ENCODE assay signal across 23 cellular contexts in the genomic region with DNA sequence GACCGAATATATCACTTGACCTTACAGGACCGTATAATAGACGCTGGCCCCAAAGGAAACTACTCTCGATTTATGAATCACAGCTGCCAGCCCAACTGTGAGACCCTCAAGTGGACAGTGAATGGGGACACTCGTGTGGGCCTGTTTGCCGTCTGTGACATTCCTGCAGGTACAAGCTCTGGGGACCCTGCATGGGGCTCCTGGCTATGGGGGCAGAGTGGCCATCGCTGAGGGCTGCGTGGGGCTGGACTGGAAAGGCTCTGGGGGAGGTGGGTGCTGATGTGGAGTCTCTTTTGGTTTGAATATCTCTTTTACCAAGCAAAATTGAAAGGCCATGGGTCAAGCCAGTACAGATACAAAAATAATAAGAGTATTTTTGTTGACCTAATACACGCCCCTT. TPM values are rescaled to one million over a fixed set of nuclear protein-coding genes. Genes with fewer than 3 reads are reported as not detected.
DNase-seq lines count a peak whose midpoint lies in the region; ATAC-seq and TF ChIP-seq lines count a peak whose summit lies in the region.
"Had no signal": no experiment of that assay in that cellular context is flagged by ENCODE, and none has a peak within 500 bp of the region (broad histone marks: within the 10 kb centered on the region; RNA-seq: fewer than 3 reads in every experiment).

No MANE protein-coding gene starts in this region.

- no peaks in the 10 kb centered on the region for H3K9me3 ChIP-seq in RWPE2 (ENCODE audit: severe bottlenecking)
- no peaks in the 10 kb centered on the region for H3K9me3 ChIP-seq in osteoblast (ENCODE audit: low read depth, low read length)
- H3K9me3 ChIP-seq in upper lobe of right lung, result no peaks in the 10 kb centered on the region
- H3K9me3 ChIP-seq: A549, BE2C, Peyer's patch had no signal

- intact Hi-C loops in upper lobe of right lung (cut with DNase I), result no loop called here

- H3K4me1 ChIP-seq in RWPE2 (ENCODE audit: insufficient read depth, poor library complexity, severe bottlenecking) (no peaks in the 10 kb centered on the region), osteoblast (ENCODE audit: insufficient read depth, low read length) (no peaks in the 10 kb centered on the region), upper lobe of right lung (no peaks in the 10 kb centered on the region)
- H3K4me1 ChIP-seq: A549, BE2C, Peyer's patch had no signal

- TF ChIP-seq POLR2A in erythroblast (IDR thresholded peaks at IDR 0.05; ENCODE audit: low read length), result no peak

- H3K36me3 ChIP-seq in RWPE2 (ENCODE audit: low read depth) (peaks cover 97% of the 10 kb centered on the region), osteoblast (ENCODE audit: insufficient read depth, low read length) (peaks cover 83% of the 10 kb centered on the region), upper lobe of right lung (peaks cover 35% of the 10 kb centered on the region)

- H2AFZ ChIP-seq in osteoblast (ENCODE audit: low read length), result no peak overlapping the region

- no peaks in the 10 kb centered on the region for H3K27me3 ChIP-seq in RWPE2 (ENCODE audit: insufficient read depth, poor library complexity, severe bottlenecking)
- no peaks in the 10 kb centered on the region for H3K27me3 ChIP-seq in osteoblast (ENCODE audit: insufficient read depth, low read length)
- H3K27me3 ChIP-seq in upper lobe of right lung, result no peaks in the 10 kb centered on the region
- H3K27me3 ChIP-seq: BE2C, Peyer's patch had no signal

- TF ChIP-seq CTCF in RWPE2 (IDR thresholded peaks at IDR 0.05; ENCODE audit: poor library complexity, severe bottlenecking) (no peak), osteoblast (IDR thresholded peaks at IDR 0.05; ENCODE audit: extremely low read depth, low read depth, low read length) (no peak), upper lobe of right lung (IDR thresholded peaks at IDR 0.05) (no peak)

- H3K79me2 ChIP-seq in osteoblast (ENCODE audit: insufficient read depth, low read length), result peaks cover 23% of the 10 kb centered on the region

- no peak overlapping the region for H3K4me2 ChIP-seq in osteoblast (ENCODE audit: insufficient read depth, low read length)
- H3K4me2 ChIP-seq: A549, KMS-11 had no signal

- H4K20me1 ChIP-seq in osteoblast (ENCODE audit: insufficient read depth, low read length), result peaks cover 8% of the 10 kb centered on the region

- no peak overlapping the region for H3K27ac ChIP-seq in RWPE2 (ENCODE audit: poor library complexity, severe bottlenecking)
- no peak overlapping the region for H3K27ac ChIP-seq in osteoblast (ENCODE audit: low read depth, low read length)
- no peak overlapping the region for H3K27ac ChIP-seq in upper lobe of right lung
- H3K27ac ChIP-seq: A549, KMS-11, Peyer's patch had no signal

- no peak for ATAC-seq in RWPE2 (ENCODE audit: low read depth)
- no peak for ATAC-seq in upper lobe of right lung
- ATAC-seq: A549, Right ventricle myocardium inferior had no signal

- H3K4me3 ChIP-seq in RWPE2 (ENCODE audit: severe bottlenecking) (no peak overlapping the region), osteoblast (ENCODE audit: insufficient read depth, low read length) (no peak overlapping the region), upper lobe of right lung (no peak overlapping the region)
- H3K4me3 ChIP-seq: A549, Peyer's patch had no signal

- peak; percentile 59 for DNase-seq in activated effector memory CD4-positive, alpha-beta T cell treated with anti-CD3 and anti-CD28 coated beads, Interleukin-2, amount 50 U/mL, for 16 hours
- DNase-seq in activated effector memory CD4-positive, alpha-beta T cell treated with Interleukin-2 at 50 U/mL for 16 hours, result no peak
- DNase-seq in RWPE2 (ENCODE audit: low spot score) (peak; percentile 41), osteoblast (ENCODE audit: insufficient read length, low spot score, missing footprints) (peak; percentile 50), upper lobe of right lung (peak; percentile 27), erythroblast (lab: John Stamatoyannopoulos, UW) (no peak), islet precursor cell (no peak)
- DNase-seq: BE2C; CD4-positive, CD25-positive, alpha-beta regulatory T cell; COR-L47; DMS79; IMR-90; MV-4-11; NCI-H1694; NCI-H2081; NCI-H2171; NCI-H345; NCI-H524; NCI-H82; Peyer's patch had no signal

RNA-seq across cellular contexts. Expression of a gene that starts 33.9 kb away (rescaled TPM):
- total RNA-seq in osteoblast, result 19.2 and 19.9 TPM in 2 replicates
- 22.7 TPM for total RNA-seq in upper lobe of right lung

Comparison
In these comparisons a context has a peak if more than half of its experiments do, and no peak if none do; other contexts are left out.
1. DNase-seq: peak in activated effector memory CD4-positive, alpha-beta T cell treated with anti-CD3 and anti-CD28 coated beads, Interleukin-2, amount 50 U/mL, for 16 hours (single experiment), RWPE2 (single experiment), osteoblast (single experiment) and upper lobe of right lung (single experiment); none in activated effector memory CD4-positive, alpha-beta T cell treated with Interleukin-2 at 50 U/mL for 16 hours (single experiment), erythroblast (0 of 2) and islet precursor cell (single experiment).